ENCODE assay signal across 13 cellular contexts in genomic region chr5:154479160-154479943, GRCh38. TPM values are rescaled to one million over a fixed set of nuclear protein-coding genes. Genes with fewer than 3 reads are reported as not detected.
A peak's percentile ranks its signal among the peaks of the same experiment; 100 is the strongest.
DNase-seq lines count a peak whose midpoint lies in the region; ATAC-seq and TF ChIP-seq lines count a peak whose summit lies in the region.
"Had no signal": no experiment of that assay in that cellular context is flagged by ENCODE, and none has a peak within 500 bp of the region (broad histone marks: within the 10 kb centered on the region; RNA-seq: fewer than 3 reads in every experiment).

No MANE protein-coding gene starts in this region.

- peak overlapping the region; percentile 76 for H3K27ac Mint-ChIP-seq in activated naive CD8-positive, alpha-beta T cell treated with anti-CD3 and anti-CD28 coated beads, Interleukin-2, amount 10 ng/mL, durations not matched to agents 7 days and 5 days
- H3K27ac Mint-ChIP-seq: CD4-positive, alpha-beta T cell had no signal

- H3K9ac ChIP-seq in muscle layer of colon (ENCODE audit: low read length): peak overlapping the region; percentile 28
- H3K9ac ChIP-seq: parathyroid adenoma had no signal

- no peaks in the 10 kb centered on the region for H3K36me3 ChIP-seq in left ventricle myocardium inferior
- no peaks in the 10 kb centered on the region for H3K36me3 ChIP-seq in muscle layer of colon (ENCODE audit: insufficient read depth, low read length)
- H3K36me3 ChIP-seq in thyroid gland: no peaks in the 10 kb centered on the region
- H3K36me3 ChIP-seq: tibial artery had no signal

- H3K4me3 Mint-ChIP-seq in activated naive CD8-positive, alpha-beta T cell treated with anti-CD3 and anti-CD28 coated beads, Interleukin-2, amount 10 ng/mL, durations not matched to agents 7 days and 5 days: peak overlapping the region; percentile 49
- H3K4me3 Mint-ChIP-seq: CD4-positive, alpha-beta T cell had no signal

- no peak for TF ChIP-seq CTCF in left ventricle myocardium inferior (IDR thresholded peaks at IDR 0.05; ENCODE audit: borderline replicate concordance)
- TF ChIP-seq CTCF in thyroid gland (IDR thresholded peaks at IDR 0.05): no peak

- POLR2A ChIA-PET in activated naive CD8-positive, alpha-beta T cell treated with anti-CD3 and anti-CD28 coated beads, Interleukin-2, amount 10 ng/mL, durations not matched to agents 7 days and 5 days (lab: Charles Lee): no interaction called here

- H3K4me3 ChIP-seq in left ventricle myocardium inferior (peak overlapping the region; percentile 75), muscle layer of colon (ENCODE audit: low read depth in 1 of 2, low read length in 2 of 2) (peak overlapping the region; percentile 63 to 69), thyroid gland (replicated peaks in 1 of 3) (no peak overlapping the region)

- ATAC-seq in left cardiac atrium: no peak
- no peak for ATAC-seq in activated naive CD8-positive, alpha-beta T cell treated with anti-CD3 and anti-CD28 coated beads, Interleukin-2, amount 10 ng/mL, durations not matched to agents 7 days and 5 days (ENCODE audit: low read depth)

- H3K4me1 Mint-ChIP-seq in activated naive CD8-positive, alpha-beta T cell treated with anti-CD3 and anti-CD28 coated beads, Interleukin-2, amount 10 ng/mL, durations not matched to agents 7 days and 5 days: peaks cover 25% of the 10 kb centered on the region

- H3K36me3 Mint-ChIP-seq in activated naive CD8-positive, alpha-beta T cell treated with anti-CD3 and anti-CD28 coated beads, Interleukin-2, amount 10 ng/mL, durations not matched to agents 7 days and 5 days: peaks cover 1% of the 10 kb centered on the region

- peaks cover 91% of the 10 kb centered on the region for H3K27me3 Mint-ChIP-seq in activated naive CD8-positive, alpha-beta T cell treated with anti-CD3 and anti-CD28 coated beads, Interleukin-2, amount 10 ng/mL, durations not matched to agents 7 days and 5 days

- no peaks in the 10 kb centered on the region for H3K9me3 ChIP-seq in left ventricle myocardium inferior (replicated peaks)
- no peaks in the 10 kb centered on the region for H3K9me3 ChIP-seq in muscle layer of colon (ENCODE audit: low read length)
- H3K9me3 ChIP-seq in thyroid gland: no peaks in the 10 kb centered on the region
- H3K9me3 ChIP-seq: tibial artery had no signal

- H3K4me1 ChIP-seq in left ventricle myocardium inferior: peaks cover 67% of the 10 kb centered on the region
- peaks cover 36% of the 10 kb centered on the region for H3K4me1 ChIP-seq in muscle layer of colon (ENCODE audit: insufficient read depth, low read length)
- H3K4me1 ChIP-seq in thyroid gland: peaks cover 25 to 48% of the 10 kb centered on the region in 2 donors
- H3K4me1 ChIP-seq: parathyroid adenoma had no signal

- 3 to 5% methylated on average over 14 to 35 of the region's 44 CpGs for WGBS in thyroid gland, 2 donors

- H3K27me3 ChIP-seq in left ventricle myocardium inferior (ENCODE audit: low read depth) (peaks cover 100% of the 10 kb centered on the region), muscle layer of colon (ENCODE audit: control insufficient read depth in 1 of 2, insufficient read depth in 2 of 2, low read length in 2 of 2) (peaks cover 29 to 74% of the 10 kb centered on the region in 2 donors), thyroid gland (peaks cover 93% of the 10 kb centered on the region)

- H3K27ac ChIP-seq in left ventricle myocardium inferior (replicated peaks): no peak overlapping the region
- peak overlapping the region; percentile 88 for H3K27ac ChIP-seq in muscle layer of colon (ENCODE audit: low read depth, low read length)
- no peak overlapping the region for H3K27ac ChIP-seq in thyroid gland
- H3K27ac ChIP-seq: parathyroid adenoma, tibial artery, WERI-Rb-1 had no signal

- TF ChIP-seq POLR2A in thyroid gland (IDR thresholded peaks at IDR 0.05): no peak

- no peaks in the 10 kb centered on the region for H3K9me3 Mint-ChIP-seq in activated naive CD8-positive, alpha-beta T cell treated with anti-CD3 and anti-CD28 coated beads, Interleukin-2, amount 10 ng/mL, durations not matched to agents 7 days and 5 days
- H3K9me3 Mint-ChIP-seq: CD4-positive, alpha-beta T cell had no signal

- DNase-seq in left ventricle myocardium inferior: no peak
- no peak for DNase-seq in left cardiac atrium
- DNase-seq in activated naive CD8-positive, alpha-beta T cell treated with anti-CD3 and anti-CD28 coated beads, Interleukin-2, amount 10 ng/mL, durations not matched to agents 7 days and 5 days: peak; percentile 42
- no peak for DNase-seq in HT-29 (ENCODE audit: low spot score)
- no peak for DNase-seq in LoVo (ENCODE audit: low spot score)
- DNase-seq in thyroid gland: no peak
- no peak for DNase-seq in iPS-NIHi11 (ENCODE audit: low spot score)
- DNase-seq: amniotic stem cell; CD4-positive, alpha-beta T cell; tibial artery; WERI-Rb-1 had no signal

- intact Hi-C loops in left ventricle myocardium inferior (cut with micrococcal nuclease): no loop called here
- intact Hi-C loops in left cardiac atrium (cut with DNase I): no loop called here
- intact Hi-C loops in thyroid gland (cut with DNase I): no loop called here

RNA-seq across cellular contexts. Expression of gene HAND1, which starts 1.3 kb away (rescaled TPM):
- total RNA-seq in left ventricle myocardium inferior (26.2 TPM), left cardiac atrium (1 to 10 TPM; 4.7 to 5.2 TPM), thyroid gland (not detected)
- not detected for total RNA-seq in activated naive CD8-positive, alpha-beta T cell treated with anti-CD3 and anti-CD28 coated beads, Interleukin-2, amount 10 ng/mL, durations not matched to agents 7 days and 5 days
- total RNA-seq in HT-29 (2014; rRNA removed; shearing (Covaris generic)): not detected in 2 replicates
- total RNA-seq: CD4-positive, alpha-beta T cell had no signal

RNA-seq across cellular contexts. Expression of gene SAP30L, which starts 33.6 kb away (rescaled TPM):
- total RNA-seq in left ventricle myocardium inferior (31.3 TPM), left cardiac atrium (10 to 100 TPM; 32.1 to 33.8 TPM), thyroid gland (10 to 100 TPM; 26.2 to 37.9 (median 31.2) TPM)
- total RNA-seq in activated naive CD8-positive, alpha-beta T cell treated with anti-CD3 and anti-CD28 coated beads, Interleukin-2, amount 10 ng/mL, durations not matched to agents 7 days and 5 days: 10 to 100 TPM; 39.4 to 41.3 TPM
- 28.1 and 41.0 TPM in 2 replicates for total RNA-seq in HT-29 (2014; rRNA removed; shearing (Covaris generic))

Comparison
In these comparisons a context has a peak if more than half of its experiments do, and no peak if none do; other contexts are left out.
1. H3K4me3 ChIP-seq: peak in left ventricle myocardium inferior (single experiment) and muscle layer of colon (2 of 2); none in thyroid gland (0 of 3).